In genomic region chr5:95620030-95620869, GRCh38 we compare ENCODE assay signal across 8 cellular contexts. TPM values are rescaled to one million over a fixed set of nuclear protein-coding genes. Genes with fewer than 3 reads are reported as not detected.
DNase-seq lines count a peak whose midpoint lies in the region; ATAC-seq, FAIRE-seq and TF ChIP-seq lines count a peak whose summit lies in the region.

Gene GPR150 (plus strand): TSS chr5:95620087. CDS start chr5:95620276, 189 bp downstream.

- peaks cover 67% of the 10 kb centered on the region for H3K27me3 Mint-ChIP-seq in progenitor cell of endocrine pancreas

- CTCF ChIA-PET in BJ (lab: Yijun Ruan, JAX) = interaction anchor here (1.1 kb wide), 1 partner anchor 10 kb away, joined by 3 read pairs; no protein-coding TSS in a partner anchor

- peaks cover 6% of the 10 kb centered on the region for H3K4me1 Mint-ChIP-seq in progenitor cell of endocrine pancreas (ENCODE audit: low read depth)

- no peak for FAIRE-seq in urothelium cell line (lab: Jason Lieb, UNC)

- peak; percentile 67 for ATAC-seq in GM18907 (IDR thresholded peaks at IDR 0.05; ENCODE audit: unreplicated experiment)
- peak; percentile 60 for ATAC-seq in HG03139 (IDR thresholded peaks at IDR 0.05; ENCODE audit: unreplicated experiment)

- DNase-seq in BJ (ENCODE audit: low read depth) (no peak), activated gamma-delta T cell treated with Interleukin-2 at 50 U/mL for 16 hours (peak; percentile 56), cardiac septum (ENCODE audit: low spot score) (peak; percentile 79), progenitor cell of endocrine pancreas (ENCODE audit: low spot score, unreplicated experiment) (peak; percentile 48), urothelium cell line (ENCODE audit: low spot score) (no peak)

- no peaks in the 10 kb centered on the region for H3K36me3 Mint-ChIP-seq in progenitor cell of endocrine pancreas (ENCODE audit: insufficient read depth)

- POLR2A ChIA-PET in BJ (lab: Charles Lee) = no interaction called here

- H3K27me3 ChIP-seq in BJ (ENCODE audit: control insufficient read depth, insufficient read depth, low read length) = no peaks in the 10 kb centered on the region; the same call in 1 of the 2 replicates

- no peaks in the 10 kb centered on the region for H3K36me3 ChIP-seq in BJ (ENCODE audit: control insufficient read depth, insufficient read depth, low read length)

- no peaks in the 10 kb centered on the region for H3K9me3 Mint-ChIP-seq in progenitor cell of endocrine pancreas (ENCODE audit: low read depth)

- no peak within 1 kb of the TSS for H3K27ac Mint-ChIP-seq in progenitor cell of endocrine pancreas

- no peak for TF ChIP-seq CTCF in BJ (IDR thresholded peaks at IDR 0.05; ENCODE audit: insufficient read depth, low read depth, low read length)
- peak; percentile 18 for TF ChIP-seq CTCF in progenitor cell of endocrine pancreas (IDR thresholded peaks at IDR 0.05; ENCODE audit: unreplicated experiment)

- H3K4me3 Mint-ChIP-seq in progenitor cell of endocrine pancreas (ENCODE audit: low read depth) = peak within 1 kb of the TSS; percentile 72

- intact Hi-C loops in cardiac septum (cut with DNase I) = no loop called here

- H3K4me3 ChIP-seq in BJ (ENCODE audit: low read depth, low read length) = peak within 1 kb of the TSS; percentile 50

TF ChIP-seq in PFSK-1, 5 proteins besides CTCF, POLR2A, EP300 and RAD21:
- TF ChIP-seq SIN3A (IDR thresholded peaks at IDR 0.05; ENCODE audit: borderline replicate concordance, insufficient read depth, low read length) (no peak), POLR2AphosphoS5 (IDR thresholded peaks at IDR 0.05; ENCODE audit: low read depth, low read length) (no peak), TAF1 (IDR thresholded peaks at IDR 0.05; ENCODE audit: borderline replicate concordance, insufficient read depth, low read length) (no peak), REST (IDR thresholded peaks at IDR 0.05; ENCODE audit: insufficient read depth in 1 of 2, low read depth in 2 of 2, low read length in 2 of 2) (no peak), FOXP2 (optimal IDR thresholded peaks at IDR 0.05; ENCODE audit: borderline replicate concordance, extremely low read depth, extremely low read length, insufficient read depth) (peak; percentile 37)

RNA-seq across cellular contexts. Expression of gene GPR150, which starts in this region (rescaled TPM):
- 0.18 and 0.25 TPM in 2 replicates for polyA plus RNA-seq in BJ (2011; rRNA removed)
- polyA minus RNA-seq in BJ (2011; rRNA and poly(A)+ RNA removed) = not detected in 2 replicates
- polyA plus RNA-seq in PFSK-1 (2012; ENCODE audit: insufficient read length, low read depth) = not detected
- total RNA-seq in cardiac septum (not detected), progenitor cell of endocrine pancreas (not detected in 2 replicates)

Comparison
In these comparisons a context has a peak if more than half of its experiments do, and no peak if none do; other contexts are left out.
1. Peak in DNase-seq in cardiac septum; RNA of the gene not detected or under 1 TPM.
2. Peak in DNase-seq in progenitor cell of endocrine pancreas; RNA of the gene not detected or under 1 TPM.